ENCODE assay signal across 13 cellular contexts in genomic region chr4:48742412-48742811, GRCh38. TPM values are rescaled to one million over a fixed set of nuclear protein-coding genes. Genes with fewer than 3 reads are reported as not detected.
DNase-seq lines count a peak whose midpoint lies in the region; ATAC-seq and TF ChIP-seq lines count a peak whose summit lies in the region.
"Had no signal": no experiment of that assay in that cellular context is flagged by ENCODE, and none has a peak within 500 bp of the region (broad histone marks: within the 10 kb centered on the region; RNA-seq: fewer than 3 reads in every experiment).

No MANE protein-coding gene starts in this region.

- no peak for ATAC-seq in activated CD8-positive, alpha-beta T cell treated with anti-CD3 and anti-CD28 coated beads for 36 hours
- ATAC-seq in activated CD8-positive, alpha-beta T cell treated with anti-CD3 and anti-CD28 coated beads, Interleukin-2, amount 10 ng/mL, durations not matched to agents 7 days and 5 days: no peak
- ATAC-seq in activated T-helper 17 cell treated with anti-CD3 and anti-CD28 coated beads, Interleukin-2, amount 50 U/mL, for 72 hours (replicated peaks): peak; percentile 59
- no peak for ATAC-seq in naive thymus-derived CD8-positive, alpha-beta T cell
- ATAC-seq in HG03025 (IDR thresholded peaks at IDR 0.05; ENCODE audit: low FRiP score, unreplicated experiment): no peak
- ATAC-seq: esophagus mucosa had no signal

- H3K27me3 Mint-ChIP-seq in activated CD8-positive, alpha-beta T cell treated with anti-CD3 and anti-CD28 coated beads for 36 hours: no peaks in the 10 kb centered on the region
- H3K27me3 Mint-ChIP-seq in activated CD8-positive, alpha-beta T cell treated with anti-CD3 and anti-CD28 coated beads, Interleukin-2, amount 10 ng/mL, durations not matched to agents 7 days and 5 days (ENCODE audit: low read depth): no peaks in the 10 kb centered on the region
- no peaks in the 10 kb centered on the region for H3K27me3 Mint-ChIP-seq in activated T-helper 17 cell treated with anti-CD3 and anti-CD28 coated beads, Interleukin-2, amount 50 U/mL, for 72 hours
- H3K27me3 Mint-ChIP-seq in naive thymus-derived CD8-positive, alpha-beta T cell: no peaks in the 10 kb centered on the region
- no peaks in the 10 kb centered on the region for H3K27me3 Mint-ChIP-seq in MCF 10A (ENCODE audit: insufficient read depth, unreplicated experiment)
- H3K27me3 Mint-ChIP-seq: central memory CD8-positive, alpha-beta T cell; type B pancreatic cell had no signal

- H3K4me3 Mint-ChIP-seq in activated CD8-positive, alpha-beta T cell treated with anti-CD3 and anti-CD28 coated beads for 36 hours: no peak overlapping the region
- no peak overlapping the region for H3K4me3 Mint-ChIP-seq in activated CD8-positive, alpha-beta T cell treated with anti-CD3 and anti-CD28 coated beads, Interleukin-2, amount 10 ng/mL, durations not matched to agents 7 days and 5 days
- H3K4me3 Mint-ChIP-seq in activated T-helper 17 cell treated with anti-CD3 and anti-CD28 coated beads, Interleukin-2, amount 50 U/mL, for 72 hours: peak overlapping the region; percentile 3
- H3K4me3 Mint-ChIP-seq in naive thymus-derived CD8-positive, alpha-beta T cell: peak overlapping the region in 8 of 10 donors; percentile 2 to 34 (median 22)
- H3K4me3 Mint-ChIP-seq in MCF 10A (ENCODE audit: unreplicated experiment): no peak overlapping the region
- H3K4me3 Mint-ChIP-seq: activated T-helper 1 cell treated with anti-CD3 and anti-CD28 coated beads, Interleukin-12 subunit alpha, Interleukin-12 subunit beta, Interleukin-2, Interleukin-4 antibody, amounts not matched to agents 30 ng/mL and 10 ng/mL and 1 ng/mL, durations not matched to agents 14 hours and 24 hours and 36 hours; central memory CD8-positive, alpha-beta T cell; type B pancreatic cell had no signal

- peaks cover 3% of the 10 kb centered on the region for H3K9me3 Mint-ChIP-seq in activated CD8-positive, alpha-beta T cell treated with anti-CD3 and anti-CD28 coated beads for 36 hours
- peaks cover 6% of the 10 kb centered on the region for H3K9me3 Mint-ChIP-seq in activated CD8-positive, alpha-beta T cell treated with anti-CD3 and anti-CD28 coated beads, Interleukin-2, amount 10 ng/mL, durations not matched to agents 7 days and 5 days (ENCODE audit: insufficient read depth)
- H3K9me3 Mint-ChIP-seq in activated T-helper 17 cell treated with anti-CD3 and anti-CD28 coated beads, Interleukin-2, amount 50 U/mL, for 72 hours: no peaks in the 10 kb centered on the region
- H3K9me3 Mint-ChIP-seq in naive thymus-derived CD8-positive, alpha-beta T cell: peaks cover 0 to 3% (median 0%) of the 10 kb centered on the region in 9 donors
- H3K9me3 Mint-ChIP-seq in MCF 10A (ENCODE audit: unreplicated experiment): no peaks in the 10 kb centered on the region
- H3K9me3 Mint-ChIP-seq: central memory CD8-positive, alpha-beta T cell; type B pancreatic cell had no signal

- peaks cover 76% of the 10 kb centered on the region for H3K4me1 Mint-ChIP-seq in activated CD8-positive, alpha-beta T cell treated with anti-CD3 and anti-CD28 coated beads for 36 hours (ENCODE audit: low read depth)
- peaks cover 63% of the 10 kb centered on the region for H3K4me1 Mint-ChIP-seq in activated CD8-positive, alpha-beta T cell treated with anti-CD3 and anti-CD28 coated beads, Interleukin-2, amount 10 ng/mL, durations not matched to agents 7 days and 5 days (ENCODE audit: low read depth)
- peaks cover 37% of the 10 kb centered on the region for H3K4me1 Mint-ChIP-seq in activated T-helper 17 cell treated with anti-CD3 and anti-CD28 coated beads, Interleukin-2, amount 50 U/mL, for 72 hours
- H3K4me1 Mint-ChIP-seq in naive thymus-derived CD8-positive, alpha-beta T cell: peaks cover 30 to 89% (median 83%) of the 10 kb centered on the region in 4 donors
- H3K4me1 Mint-ChIP-seq in MCF 10A (ENCODE audit: insufficient read depth, unreplicated experiment): peaks cover 22% of the 10 kb centered on the region

- peaks cover 18% of the 10 kb centered on the region for H3K36me3 Mint-ChIP-seq in activated CD8-positive, alpha-beta T cell treated with anti-CD3 and anti-CD28 coated beads for 36 hours (ENCODE audit: low read depth)
- peaks cover 37% of the 10 kb centered on the region for H3K36me3 Mint-ChIP-seq in activated CD8-positive, alpha-beta T cell treated with anti-CD3 and anti-CD28 coated beads, Interleukin-2, amount 10 ng/mL, durations not matched to agents 7 days and 5 days (ENCODE audit: low read depth)
- no peaks in the 10 kb centered on the region for H3K36me3 Mint-ChIP-seq in activated T-helper 17 cell treated with anti-CD3 and anti-CD28 coated beads, Interleukin-2, amount 50 U/mL, for 72 hours (ENCODE audit: low read depth)
- H3K36me3 Mint-ChIP-seq in naive thymus-derived CD8-positive, alpha-beta T cell: peaks cover 0 to 3% (median 2%) of the 10 kb centered on the region in 3 donors
- H3K36me3 Mint-ChIP-seq in MCF 10A (ENCODE audit: insufficient read depth, unreplicated experiment): no peaks in the 10 kb centered on the region

- DNase-seq in activated CD8-positive, alpha-beta T cell treated with anti-CD3 and anti-CD28 coated beads for 36 hours: no peak
- no peak for DNase-seq in activated CD8-positive, alpha-beta T cell treated with anti-CD3 and anti-CD28 coated beads, Interleukin-2, amount 10 ng/mL, durations not matched to agents 7 days and 5 days
- DNase-seq in HCEC 1CT (peak; percentile 17), MCF 10A (ENCODE audit: unreplicated experiment) (no peak)
- no peak for DNase-seq in naive thymus-derived CD8-positive, alpha-beta T cell
- DNase-seq in stimulated activated CD4-positive, alpha-beta T cell treated with anti-CD3 and anti-CD28 coated beads, Interleukin-12 subunit alpha, Interleukin-12 subunit beta, amount 100 ng/mL, for 4 hours: no peak
- DNase-seq: activated CD4-positive, CD25-positive, alpha-beta regulatory T cell treated with anti-CD3 and anti-CD28 coated beads, Interleukin-2, amount 50 U/mL, for 72 hours had no signal

- peak overlapping the region; percentile 30 for H3K27ac Mint-ChIP-seq in activated CD8-positive, alpha-beta T cell treated with anti-CD3 and anti-CD28 coated beads for 36 hours
- H3K27ac Mint-ChIP-seq in activated CD8-positive, alpha-beta T cell treated with anti-CD3 and anti-CD28 coated beads, Interleukin-2, amount 10 ng/mL, durations not matched to agents 7 days and 5 days: no peak overlapping the region
- H3K27ac Mint-ChIP-seq in activated T-helper 17 cell treated with anti-CD3 and anti-CD28 coated beads, Interleukin-2, amount 50 U/mL, for 72 hours: no peak overlapping the region
- peak overlapping the region; percentile 6 to 63 (median 38) for H3K27ac Mint-ChIP-seq in naive thymus-derived CD8-positive, alpha-beta T cell
- no peak overlapping the region for H3K27ac Mint-ChIP-seq in MCF 10A (ENCODE audit: low read depth, unreplicated experiment)
- H3K27ac Mint-ChIP-seq: activated T-helper 1 cell treated with anti-CD3 and anti-CD28 coated beads, Interleukin-12 subunit alpha, Interleukin-12 subunit beta, Interleukin-2, Interleukin-4 antibody, amounts not matched to agents 30 ng/mL and 10 ng/mL and 1 ng/mL, durations not matched to agents 14 hours and 24 hours and 36 hours; type B pancreatic cell had no signal

- POLR2A ChIA-PET in activated CD8-positive, alpha-beta T cell treated with anti-CD3 and anti-CD28 coated beads for 36 hours (lab: Charles Lee): interaction anchor here (0.5 kb wide), 1 partner anchor 1395 kb away, joined by 3 read pairs; no protein-coding TSS in a partner anchor
- POLR2A ChIA-PET in activated CD8-positive, alpha-beta T cell treated with anti-CD3 and anti-CD28 coated beads, Interleukin-2, amount 10 ng/mL, durations not matched to agents 7 days and 5 days (lab: Charles Lee): no interaction called here
- POLR2A ChIA-PET in naive thymus-derived CD8-positive, alpha-beta T cell (lab: Charles Lee): interaction anchor here (0.5 kb wide), 1 partner anchor 203 kb away, joined by 3 read pairs; no protein-coding TSS in a partner anchor
- POLR2A ChIA-PET in MCF 10A (lab: Yijun Ruan, JAX): interaction anchor here (0.7 kb wide), 1 partner anchor 106 kb away, joined by 3 read pairs; no protein-coding TSS in a partner anchor

- CTCF ChIA-PET in activated CD8-positive, alpha-beta T cell treated with anti-CD3 and anti-CD28 coated beads for 36 hours (lab: Charles Lee): no interaction called here
- CTCF ChIA-PET in activated CD8-positive, alpha-beta T cell treated with anti-CD3 and anti-CD28 coated beads, Interleukin-2, amount 10 ng/mL, durations not matched to agents 7 days and 5 days (lab: Charles Lee): no interaction called here
- CTCF ChIA-PET in MCF 10A (lab: Yijun Ruan, JAX): interaction anchor here (0.5 kb wide), 1 partner anchor 103 kb away, joined by 3 read pairs; no protein-coding TSS in a partner anchor

- intact Hi-C loops in activated CD8-positive, alpha-beta T cell treated with anti-CD3 and anti-CD28 coated beads for 36 hours (cut with micrococcal nuclease): no loop called here
- intact Hi-C loops in MCF 10A (cut with micrococcal nuclease): no loop called here

- no peak for TF ChIP-seq CTCF in activated CD8-positive, alpha-beta T cell treated with anti-CD3 and anti-CD28 coated beads for 36 hours (IDR thresholded peaks at IDR 0.05)
- TF ChIP-seq CTCF in MCF 10A (IDR thresholded peaks at IDR 0.05; ENCODE audit: unreplicated experiment): no peak

- no TSS peak for BruUV-seq in MCF 10A (replicated peaks; lab: Mats Ljungman, UMichigan)

RNA-seq across cellular contexts. Expression of gene FRYL, which starts 37.7 kb away (rescaled TPM):
- total RNA-seq in activated CD8-positive, alpha-beta T cell treated with anti-CD3 and anti-CD28 coated beads for 36 hours: 10 to 100 TPM; 66.6 to 73.2 TPM
- total RNA-seq in activated CD8-positive, alpha-beta T cell treated with anti-CD3 and anti-CD28 coated beads, Interleukin-2, amount 10 ng/mL, durations not matched to agents 7 days and 5 days: 100 to 1,000 TPM in 1 of 2 experiments, 10 to 100 TPM in 1; 98.5 to 107 TPM
- total RNA-seq in activated T-helper 17 cell treated with anti-CD3 and anti-CD28 coated beads, Interleukin-2, amount 50 U/mL, for 72 hours: 10 to 100 TPM; 75.0 to 83.1 TPM
- total RNA-seq in naive thymus-derived CD8-positive, alpha-beta T cell: 100 to 1,000 TPM; 111 to 119 TPM
- polyA plus RNA-seq in naive thymus-derived CD8-positive, alpha-beta T cell: 10 to 100 TPM; 31.4 to 36.4 (median 31.6) TPM
- 52.3 and 53.9 TPM in 2 replicates for total RNA-seq in MCF 10A (2022)

Comparison
In these comparisons a context has a peak if more than half of its experiments do, and no peak if none do; other contexts are left out.
1. H3K27ac Mint-ChIP-seq: peak in activated CD8-positive, alpha-beta T cell treated with anti-CD3 and anti-CD28 coated beads for 36 hours (single experiment) and naive thymus-derived CD8-positive, alpha-beta T cell (10 of 10); none in activated CD8-positive, alpha-beta T cell treated with anti-CD3 and anti-CD28 coated beads, Interleukin-2, amount 10 ng/mL, durations not matched to agents 7 days and 5 days (single experiment), activated T-helper 17 cell treated with anti-CD3 and anti-CD28 coated beads, Interleukin-2, amount 50 U/mL, for 72 hours (single experiment) and MCF 10A (single experiment).
2. H3K4me3 Mint-ChIP-seq: peak in activated T-helper 17 cell treated with anti-CD3 and anti-CD28 coated beads, Interleukin-2, amount 50 U/mL, for 72 hours (single experiment) and naive thymus-derived CD8-positive, alpha-beta T cell (8 of 10); none in activated CD8-positive, alpha-beta T cell treated with anti-CD3 and anti-CD28 coated beads for 36 hours (single experiment), activated CD8-positive, alpha-beta T cell treated with anti-CD3 and anti-CD28 coated beads, Interleukin-2, amount 10 ng/mL, durations not matched to agents 7 days and 5 days (single experiment) and MCF 10A (single experiment).